In the genomic region with DNA sequence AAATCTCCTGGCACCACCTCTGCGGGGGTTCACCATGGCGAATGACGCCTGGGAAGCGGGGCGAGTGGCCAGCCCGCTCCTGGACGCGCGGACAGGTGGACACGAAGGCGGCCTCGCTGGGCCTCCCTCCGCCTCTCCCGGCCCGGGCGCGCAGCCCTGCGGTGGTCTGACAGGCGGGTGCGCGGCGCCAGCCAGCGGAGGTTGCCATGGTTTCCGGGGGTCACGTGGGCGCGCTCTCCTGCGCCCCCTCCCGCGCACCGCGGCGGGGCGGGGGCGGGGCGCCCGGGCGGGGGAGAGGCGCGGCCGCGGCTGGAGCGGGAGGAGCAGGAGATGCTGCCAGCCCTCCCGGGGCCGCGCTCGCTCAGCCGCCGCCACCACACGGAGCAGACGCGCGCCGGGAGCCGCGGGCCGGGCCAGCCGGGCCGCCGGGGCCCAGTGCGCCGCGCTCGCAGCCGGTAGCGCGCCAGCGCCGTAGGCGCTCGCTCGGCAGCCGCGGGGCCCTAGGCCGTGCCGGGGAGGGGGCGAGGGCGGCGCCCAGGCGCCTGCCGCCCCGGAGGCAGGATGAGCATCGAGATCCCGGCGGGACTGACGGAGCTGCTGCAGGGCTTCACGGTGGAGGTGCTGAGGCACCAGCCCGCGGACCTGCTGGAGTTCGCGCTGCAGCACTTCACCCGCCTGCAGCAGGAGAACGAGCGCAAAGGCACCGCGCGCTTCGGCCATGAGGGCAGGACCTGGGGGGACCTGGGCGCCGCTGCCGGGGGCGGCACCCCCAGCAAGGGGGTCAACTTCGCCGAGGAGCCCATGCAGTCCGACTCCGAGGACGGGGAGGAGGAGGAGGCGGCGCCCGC, we compare ENCODE assay signal across 1 cellular context.
TF ChIP-seq lines count a peak whose summit lies in the region.

A gene (plus strand): TSS at position 359 of the 848 bp plus-strand sequence. CDS start 203 bp downstream, at position 562.

TF ChIP-seq in GM12878, 131 proteins besides CTCF, POLR2A, EP300 and RAD21:
- TF ChIP-seq, protein P1, sequence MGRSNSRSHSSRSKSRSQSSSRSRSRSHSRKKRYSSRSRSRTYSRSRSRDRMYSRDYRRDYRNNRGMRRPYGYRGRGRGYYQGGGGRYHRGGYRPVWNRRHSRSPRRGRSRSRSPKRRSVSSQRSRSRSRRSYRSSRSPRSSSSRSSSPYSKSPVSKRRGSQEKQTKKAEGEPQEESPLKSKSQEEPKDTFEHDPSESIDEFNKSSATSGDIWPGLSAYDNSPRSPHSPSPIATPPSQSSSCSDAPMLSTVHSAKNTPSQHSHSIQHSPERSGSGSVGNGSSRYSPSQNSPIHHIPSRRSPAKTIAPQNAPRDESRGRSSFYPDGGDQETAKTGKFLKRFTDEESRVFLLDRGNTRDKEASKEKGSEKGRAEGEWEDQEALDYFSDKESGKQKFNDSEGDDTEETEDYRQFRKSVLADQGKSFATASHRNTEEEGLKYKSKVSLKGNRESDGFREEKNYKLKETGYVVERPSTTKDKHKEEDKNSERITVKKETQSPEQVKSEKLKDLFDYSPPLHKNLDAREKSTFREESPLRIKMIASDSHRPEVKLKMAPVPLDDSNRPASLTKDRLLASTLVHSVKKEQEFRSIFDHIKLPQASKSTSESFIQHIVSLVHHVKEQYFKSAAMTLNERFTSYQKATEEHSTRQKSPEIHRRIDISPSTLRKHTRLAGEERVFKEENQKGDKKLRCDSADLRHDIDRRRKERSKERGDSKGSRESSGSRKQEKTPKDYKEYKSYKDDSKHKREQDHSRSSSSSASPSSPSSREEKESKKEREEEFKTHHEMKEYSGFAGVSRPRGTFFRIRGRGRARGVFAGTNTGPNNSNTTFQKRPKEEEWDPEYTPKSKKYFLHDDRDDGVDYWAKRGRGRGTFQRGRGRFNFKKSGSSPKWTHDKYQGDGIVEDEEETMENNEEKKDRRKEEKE (IDR thresholded peaks at IDR 0.05): no peak
- TF ChIP-seq CBFB (IDR thresholded peaks at IDR 0.05; ENCODE audit: low read depth) (no peak), SUZ12 (IDR thresholded peaks at IDR 0.05; ENCODE audit: unreplicated experiment) (peak; percentile 15), BHLHE40 (IDR thresholded peaks at IDR 0.05; ENCODE audit: borderline replicate concordance in 1 of 2, low read depth in 2 of 2, low read length in 1 of 2) (peak in 1 of 2 experiments; percentile 33; a peak in 1 of 4 replicates), EED (IDR thresholded peaks at IDR 0.05; ENCODE audit: low read depth) (no peak), EGR1 (IDR thresholded peaks at IDR 0.05; ENCODE audit: borderline replicate concordance in 1 of 2, low read depth in 2 of 2, low read length in 2 of 2) (peak in 1 of 2 experiments; percentile 70; a peak in 2 of 3 replicates), ZBED1 (IDR thresholded peaks at IDR 0.05; ENCODE audit: borderline replicate concordance) (no peak), BCL11A (IDR thresholded peaks at IDR 0.05; ENCODE audit: low read depth, low read length) (no peak), YY1 (IDR thresholded peaks at IDR 0.05; ENCODE audit: low read depth, low read length) (no peak), RCOR1 (conservative IDR thresholded peaks at IDR 0.05; ENCODE audit: low read depth, low read length) (no peak)
- TF ChIP-seq, protein P2, sequence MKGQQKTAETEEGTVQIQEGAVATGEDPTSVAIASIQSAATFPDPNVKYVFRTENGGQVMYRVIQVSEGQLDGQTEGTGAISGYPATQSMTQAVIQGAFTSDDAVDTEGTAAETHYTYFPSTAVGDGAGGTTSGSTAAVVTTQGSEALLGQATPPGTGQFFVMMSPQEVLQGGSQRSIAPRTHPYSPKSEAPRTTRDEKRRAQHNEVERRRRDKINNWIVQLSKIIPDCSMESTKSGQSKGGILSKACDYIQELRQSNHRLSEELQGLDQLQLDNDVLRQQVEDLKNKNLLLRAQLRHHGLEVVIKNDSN (IDR thresholded peaks at IDR 0.05; ENCODE audit: borderline replicate concordance, extremely low read length, insufficient read depth, low read depth, low read length): peak; percentile 88
- TF ChIP-seq, protein P3, sequence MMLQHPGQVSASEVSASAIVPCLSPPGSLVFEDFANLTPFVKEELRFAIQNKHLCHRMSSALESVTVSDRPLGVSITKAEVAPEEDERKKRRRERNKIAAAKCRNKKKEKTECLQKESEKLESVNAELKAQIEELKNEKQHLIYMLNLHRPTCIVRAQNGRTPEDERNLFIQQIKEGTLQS (IDR thresholded peaks at IDR 0.05; ENCODE audit: borderline replicate concordance, extremely low read depth, low read depth, low read length): peak; percentile 42; the same call in 1 of the 2 replicates
- TF ChIP-seq, protein P4, sequence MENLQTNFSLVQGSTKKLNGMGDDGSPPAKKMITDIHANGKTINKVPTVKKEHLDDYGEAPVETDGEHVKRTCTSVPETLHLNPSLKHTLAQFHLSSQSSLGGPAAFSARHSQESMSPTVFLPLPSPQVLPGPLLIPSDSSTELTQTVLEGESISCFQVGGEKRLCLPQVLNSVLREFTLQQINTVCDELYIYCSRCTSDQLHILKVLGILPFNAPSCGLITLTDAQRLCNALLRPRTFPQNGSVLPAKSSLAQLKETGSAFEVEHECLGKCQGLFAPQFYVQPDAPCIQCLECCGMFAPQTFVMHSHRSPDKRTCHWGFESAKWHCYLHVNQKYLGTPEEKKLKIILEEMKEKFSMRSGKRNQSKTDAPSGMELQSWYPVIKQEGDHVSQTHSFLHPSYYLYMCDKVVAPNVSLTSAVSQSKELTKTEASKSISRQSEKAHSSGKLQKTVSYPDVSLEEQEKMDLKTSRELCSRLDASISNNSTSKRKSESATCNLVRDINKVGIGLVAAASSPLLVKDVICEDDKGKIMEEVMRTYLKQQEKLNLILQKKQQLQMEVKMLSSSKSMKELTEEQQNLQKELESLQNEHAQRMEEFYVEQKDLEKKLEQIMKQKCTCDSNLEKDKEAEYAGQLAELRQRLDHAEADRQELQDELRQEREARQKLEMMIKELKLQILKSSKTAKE (IDR thresholded peaks at IDR 0.05; ENCODE audit: low read depth, poor library complexity, severe bottlenecking): no peak
- TF ChIP-seq, protein P5, sequence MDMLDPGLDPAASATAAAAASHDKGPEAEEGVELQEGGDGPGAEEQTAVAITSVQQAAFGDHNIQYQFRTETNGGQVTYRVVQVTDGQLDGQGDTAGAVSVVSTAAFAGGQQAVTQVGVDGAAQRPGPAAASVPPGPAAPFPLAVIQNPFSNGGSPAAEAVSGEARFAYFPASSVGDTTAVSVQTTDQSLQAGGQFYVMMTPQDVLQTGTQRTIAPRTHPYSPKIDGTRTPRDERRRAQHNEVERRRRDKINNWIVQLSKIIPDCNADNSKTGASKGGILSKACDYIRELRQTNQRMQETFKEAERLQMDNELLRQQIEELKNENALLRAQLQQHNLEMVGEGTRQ (IDR thresholded peaks at IDR 0.05; ENCODE audit: borderline replicate concordance, low read depth, low read length): peak; percentile 36
